Comparison of ENCODE assay signal across 8 cellular contexts in the genomic region with DNA sequence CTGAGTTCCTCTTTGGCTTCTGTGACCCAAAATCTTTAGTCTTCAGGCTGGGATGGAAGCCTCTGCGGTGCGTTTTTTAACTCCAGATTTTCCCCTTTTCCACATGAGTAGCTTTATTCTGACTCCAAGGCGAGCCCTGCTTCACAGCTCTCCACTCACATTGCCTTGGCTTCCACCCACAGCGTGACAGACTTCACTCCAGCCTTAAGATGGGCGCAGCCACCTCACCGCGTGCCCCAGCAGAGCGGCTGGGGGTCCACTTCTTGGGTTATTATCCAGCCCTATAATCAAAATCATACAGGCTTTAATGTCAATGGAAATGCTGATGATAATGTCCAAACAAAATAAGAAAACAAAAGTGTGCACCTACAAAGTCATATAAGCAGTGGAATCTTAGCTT. TPM values are rescaled to one million over a fixed set of nuclear protein-coding genes. Genes with fewer than 3 reads are reported as not detected.
DNase-seq lines count a peak whose midpoint lies in the region; ATAC-seq and TF ChIP-seq lines count a peak whose summit lies in the region.

No MANE protein-coding gene starts in this region.

- H3K4me3 ChIP-seq in heart left ventricle = peak overlapping the region in 9 of 12 donors; percentile 84 to 98 (median 89)
- peak overlapping the region; percentile 71 to 92 for H3K4me3 ChIP-seq in ascending aorta

- peaks cover 20% of the 10 kb centered on the region for H3K4me1 Mint-ChIP-seq in mesothelial cell of epicardium

- H3K36me3 ChIP-seq in heart left ventricle = peaks cover 0 to 35% (median 27%) of the 10 kb centered on the region in 9 donors
- peaks cover 28 to 33% of the 10 kb centered on the region in 2 donors for H3K36me3 ChIP-seq in ascending aorta

- WGBS in heart left ventricle, 4 donors = 82 to 89% (median 88%) methylated on average over 8 of the region's 8 CpGs

- peak in 1 of 5 donors; percentile 46 for DNase-seq in heart left ventricle
- no peak for DNase-seq in Right ventricle myocardium inferior (ENCODE audit: missing footprints)
- DNase-seq in ascending aorta (ENCODE audit: low spot score in 2 of 2) = peak in 1 of 2 donors; percentile 55
- DNase-seq in mesothelial cell of epicardium (ENCODE audit: low spot score in 2 of 2, unreplicated experiment in 2 of 2) = no peak
- no peak for DNase-seq in LoVo (ENCODE audit: low spot score)
- no peak for DNase-seq in cerebellar cortex (ENCODE audit: low spot score)
- DNase-seq in NCI-H226 = no peak

- H3K9me3 Mint-ChIP-seq in mesothelial cell of epicardium = no peaks in the 10 kb centered on the region

- no peak for TF ChIP-seq POLR2A in heart left ventricle (IDR thresholded peaks at IDR 0.05)

- H3K4me3 Mint-ChIP-seq in mesothelial cell of epicardium = peak overlapping the region; percentile 99

- H3K27ac ChIP-seq in heart left ventricle (no peak overlapping the region), ascending aorta (no peak overlapping the region)

- H3K9me3 ChIP-seq in heart left ventricle (no peaks in the 10 kb centered on the region), ascending aorta (no peaks in the 10 kb centered on the region)

- ATAC-seq in heart left ventricle = no peak
- no peak for ATAC-seq in Right ventricle myocardium inferior
- ATAC-seq in GM18502 (IDR thresholded peaks at IDR 0.05; ENCODE audit: poor library complexity, unreplicated experiment) = no peak

- peak overlapping the region; percentile 78 for H3K27ac Mint-ChIP-seq in mesothelial cell of epicardium

- no peaks in the 10 kb centered on the region for H3K27me3 ChIP-seq in heart left ventricle
- H3K27me3 ChIP-seq in ascending aorta = no peaks in the 10 kb centered on the region

- intact Hi-C loops in heart left ventricle (cut with DNase I) (loop anchor here in 5 of 10 donors (10.0 kb wide), 1 partner anchor 461 kb away; no protein-coding TSS in a partner anchor), Right ventricle myocardium inferior (cut with DNase I) (no loop called here), ascending aorta (cut with DNase I) (loop anchor here (5.0 to 10.0 kb wide), 3 partner anchors 169 to 227 kb away; partner anchors contain the start of genes CCDC127, CEP72, PDCD6 and SDHA)

- H3K36me3 Mint-ChIP-seq in mesothelial cell of epicardium = peaks cover 24% of the 10 kb centered on the region

- H3K27me3 Mint-ChIP-seq in mesothelial cell of epicardium (ENCODE audit: low read depth) = no peaks in the 10 kb centered on the region

- peaks cover 6 to 44% (median 15%) of the 10 kb centered on the region in 12 donors for H3K4me1 ChIP-seq in heart left ventricle
- H3K4me1 ChIP-seq in ascending aorta = peaks cover 12% of the 10 kb centered on the region in 2 donors

- TF ChIP-seq CTCF in heart left ventricle (IDR thresholded peaks at IDR 0.05) (no peak), ascending aorta (IDR thresholded peaks at IDR 0.05) (no peak), mesothelial cell of epicardium (IDR thresholded peaks at IDR 0.05; ENCODE audit: unreplicated experiment) (no peak)

RNA-seq across cellular contexts. Expression of gene EXOC3, which starts 1.2 kb away (rescaled TPM):
- total RNA-seq in heart left ventricle (10 to 100 TPM; 33.6 to 45.5 (median 42.8) TPM), Right ventricle myocardium inferior (47.3 TPM), ascending aorta (56.7 TPM), mesothelial cell of epicardium (70.4 to 73.5 TPM (median 71.2 TPM) in 3 replicates)
- 10 to 100 TPM; 20.6 to 45.4 TPM for polyA plus RNA-seq in heart left ventricle
